Comparison of ENCODE assay signal across 8 cellular contexts in genomic region chrX:51860679-51861078, GRCh38. TPM values are rescaled to one million over a fixed set of nuclear protein-coding genes. Genes with fewer than 3 reads are reported as not detected.
DNase-seq lines count a peak whose midpoint lies in the region; ATAC-seq and TF ChIP-seq lines count a peak whose summit lies in the region.

No MANE protein-coding gene starts in this region.

- intact Hi-C loops in Right ventricle myocardium superior (cut with DNase I) (no loop called here), Right ventricle myocardium inferior (cut with DNase I) (loop anchor here (5.0 kb wide), 1 partner anchor 218 kb away; no protein-coding TSS in a partner anchor), psoas muscle (cut with DNase I) (no loop called here)

- TF ChIP-seq CTCF in epithelial cell of proximal tubule (conservative IDR thresholded peaks at IDR 0.05; ENCODE audit: low read depth, low read length) (peak; percentile 37), psoas muscle (IDR thresholded peaks at IDR 0.05) (peak; percentile 36)

- H3K36me3 ChIP-seq in psoas muscle (ENCODE audit: insufficient read depth in 1 of 2, low read depth in 1 of 2) = no peaks in the 10 kb centered on the region

- no peak overlapping the region for H3K27ac ChIP-seq in psoas muscle

- H3K27me3 ChIP-seq in psoas muscle (ENCODE audit: insufficient read depth in 3 of 3, low read length in 2 of 3) = no peaks in the 10 kb centered on the region

- peaks cover 13% of the 10 kb centered on the region for H3K9me3 ChIP-seq in psoas muscle

- DNase-seq in Right ventricle myocardium superior = no peak
- DNase-seq in Right ventricle myocardium inferior (ENCODE audit: missing footprints) = no peak
- DNase-seq in NCI-H82 treated with DMSO at 0.1 percent for 48 hours (lab: John Stamatoyannopoulos, UW; ENCODE audit: unreplicated experiment) = peak; percentile 18
- DNase-seq in epithelial cell of proximal tubule (ENCODE audit: low read depth) = no peak
- no peak for DNase-seq in psoas muscle
- DNase-seq in KG1 (lab: John Stamatoyannopoulos, UW) = no peak
- DNase-seq in activated T-cell treated with anti-CD3 and anti-CD28 coated beads, Interleukin-2, amount 50 U/mL, for 1 hour = no peak

- 7 to 23% (median 15%) methylated on average over 2 of the region's 2 CpGs for WGBS in psoas muscle, 3 donors

- H3K4me1 ChIP-seq in psoas muscle = no peaks in the 10 kb centered on the region

- peak; percentile 55 for ATAC-seq in Right ventricle myocardium superior (ENCODE audit: poor library complexity)
- no peak for ATAC-seq in Right ventricle myocardium inferior
- peak in 1 of 4 donors; percentile 58 for ATAC-seq in psoas muscle
- ATAC-seq in GM19395 (IDR thresholded peaks at IDR 0.05; ENCODE audit: unreplicated experiment) = no peak

- no peak overlapping the region for H3K4me3 ChIP-seq in epithelial cell of proximal tubule (ENCODE audit: low read depth, low read length)
- H3K4me3 ChIP-seq in psoas muscle = no peak overlapping the region

RNA-seq across cellular contexts. Expression of gene MAGED1, which starts 32.7 kb away (rescaled TPM):
- total RNA-seq in Right ventricle myocardium superior = 54.8 TPM
- 56.4 TPM for total RNA-seq in Right ventricle myocardium inferior
- total RNA-seq in epithelial cell of proximal tubule = 81.2 and 114 TPM in 2 replicates
- total RNA-seq in psoas muscle = 10 to 100 TPM; 17.9 to 78.1 (median 47.1) TPM
- polyA plus RNA-seq in psoas muscle = 10 to 100 TPM; 15.2 to 16.9 (median 16.1) TPM
